ENCODE assay signal across 18 cellular contexts in the genomic region with DNA sequence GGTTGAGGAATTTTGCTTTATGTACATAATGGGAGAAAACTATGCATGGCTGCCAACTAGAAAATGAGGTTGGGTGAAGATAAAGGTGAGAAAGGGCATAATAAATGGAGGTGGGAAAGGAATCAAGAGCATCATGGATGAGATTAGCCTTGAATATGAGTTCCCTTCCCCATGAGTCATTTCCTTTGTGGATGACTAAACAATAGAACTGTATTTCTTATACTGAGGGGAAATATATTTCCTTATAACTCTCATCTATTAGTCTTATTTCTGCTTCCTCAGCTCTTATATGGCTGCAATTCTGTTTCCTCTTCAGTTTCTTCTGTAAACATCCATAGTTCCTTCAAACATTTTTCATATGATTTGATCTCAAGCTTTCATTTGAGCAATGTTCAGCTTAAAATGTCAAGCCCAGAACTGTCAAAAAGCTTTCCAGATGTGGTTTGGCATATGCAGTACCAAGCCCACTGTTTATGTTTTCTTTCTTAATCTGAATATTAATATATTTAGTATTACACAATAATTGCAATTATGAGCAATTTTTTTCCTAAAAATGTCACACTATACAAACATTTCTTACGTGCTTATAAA.
DNase-seq lines count a peak whose midpoint lies in the region; ATAC-seq and TF ChIP-seq lines count a peak whose summit lies in the region.
"Had no signal": no experiment of that assay in that cellular context is flagged by ENCODE, and none has a peak within 500 bp of the region (broad histone marks: within the 10 kb centered on the region; RNA-seq: fewer than 3 reads in every experiment).

No MANE protein-coding gene starts in this region.

- H2BK20ac ChIP-seq in IMR-90 (ENCODE audit: low read depth, low read length) = peak overlapping the region; percentile 42; the same call in 1 of the 2 replicates

- in situ Hi-C loops in IMR-90 (cut with MboI; ENCODE audit: low sequenced_read_pairs) (no loop called here), astrocyte of the cerebellum (cut with HindIII; ENCODE audit: low sequenced_read_pairs) (no loop called here)

- H2AK5ac ChIP-seq in IMR-90 (ENCODE audit: low read depth, low read length) = no peak overlapping the region

- H3K9ac ChIP-seq in IMR-90 (ENCODE audit: low read depth, low read length) = no peak overlapping the region

- H4K5ac ChIP-seq in IMR-90 (ENCODE audit: low read depth, low read length) = no peak overlapping the region

- DNase-seq in DMS53 (lab: John Stamatoyannopoulos, UW) = peak; percentile 63
- DNase-seq in IMR-90 = peak; percentile 54
- peak; percentile 6 for DNase-seq in astrocyte of the cerebellum (ENCODE audit: low read depth)
- peak; percentile 32 for DNase-seq in kidney glomerular epithelial cell (lab: John Stamatoyannopoulos, UW)
- DNase-seq in stimulated activated CD4-positive, alpha-beta T cell treated with anti-CD3 and anti-CD28 coated beads, Interleukin-4, amount 100 ng/mL, for 1 hour = no peak
- DNase-seq in upper lobe of left lung = no peak
- DNase-seq: activated CD4-positive, alpha-beta T cell treated with anti-CD3 and anti-CD28 coated beads, Interleukin-2, amount 50 U/mL, for 4 hours; aorta; CD4-positive, alpha-beta memory T cell; effector CD8-positive, alpha-beta T cell; H9; heart right ventricle; NCI-H446 treated with DMSO at 0.1 percent for 48 hours; RPMI8226; sigmoid colon; stimulated activated naive CD8-positive, alpha-beta T cell treated with anti-CD3 and anti-CD28 coated beads, Interleukin-15, amount 100 ng/mL, for 72 hours had no signal

- H3K27me3 ChIP-seq in IMR-90 (ENCODE audit: control insufficient read depth, insufficient read depth, low read length) (no peaks in the 10 kb centered on the region), upper lobe of left lung (no peaks in the 10 kb centered on the region)
- H3K27me3 ChIP-seq: sigmoid colon had no signal

- no peak for TF ChIP-seq POLR2A in IMR-90 (IDR thresholded peaks at IDR 0.05; ENCODE audit: low read depth, low read length)
- no peak for TF ChIP-seq POLR2A in upper lobe of left lung (IDR thresholded peaks at IDR 0.05)

- TF ChIP-seq EP300 in upper lobe of left lung (IDR thresholded peaks at IDR 0.05) = no peak

- no peak overlapping the region for H3K18ac ChIP-seq in IMR-90 (ENCODE audit: low read depth, low read length)

- no peak overlapping the region for H4K8ac ChIP-seq in IMR-90 (ENCODE audit: low read depth in 2 of 2, low read length in 2 of 2)

- no peak overlapping the region for H3K4ac ChIP-seq in IMR-90 (ENCODE audit: low read depth, low read length)

- peaks cover 2% of the 10 kb centered on the region; the same call in 1 of the 2 replicates for H3K4me1 ChIP-seq in IMR-90 (ENCODE audit: control insufficient read depth, insufficient read depth, low read length)
- H3K4me1 ChIP-seq in upper lobe of left lung = no peaks in the 10 kb centered on the region
- H3K4me1 ChIP-seq: sigmoid colon had no signal

- POLR2A ChIA-PET in IMR-90 (lab: Charles Lee; ENCODE audit: unreplicated experiment) = no interaction called here

- peak overlapping the region; percentile 65; the same call in 1 of the 2 replicates for H2BK120ac ChIP-seq in IMR-90 (ENCODE audit: low read depth, low read length)

- no peak overlapping the region for H3K4me3 ChIP-seq in IMR-90 (ENCODE audit: insufficient read depth, low read depth, low read length)
- H3K4me3 ChIP-seq in astrocyte of the cerebellum (ENCODE audit: low read depth, low read length) = no peak overlapping the region
- no peak overlapping the region for H3K4me3 ChIP-seq in upper lobe of left lung
- H3K4me3 ChIP-seq: heart right ventricle, sigmoid colon had no signal

- no peak overlapping the region for H2AFZ ChIP-seq in IMR-90 (replicated peaks; ENCODE audit: low read length, poor library complexity)

- no peak for TF ChIP-seq RAD21 in IMR-90 (IDR thresholded peaks at IDR 0.05; ENCODE audit: low read length)

- H3K9me1 ChIP-seq in IMR-90 (ENCODE audit: insufficient read depth, low read length) = peaks cover 6% of the 10 kb centered on the region; the same call in 1 of the 2 replicates

- no peak overlapping the region for H3K4me2 ChIP-seq in IMR-90 (ENCODE audit: low read depth, low read length)

- TF ChIP-seq CTCF in IMR-90 (conservative IDR thresholded peaks at IDR 0.05; ENCODE audit: low read depth, low read length) = no peak
- no peak for TF ChIP-seq CTCF in astrocyte of the cerebellum (IDR thresholded peaks at IDR 0.05; ENCODE audit: low read depth, low read length, missing control alignments)
- TF ChIP-seq CTCF in upper lobe of left lung (IDR thresholded peaks at IDR 0.05) = no peak

- no peaks in the 10 kb centered on the region for H3K79me1 ChIP-seq in IMR-90 (ENCODE audit: low read depth in 1 of 2, low read length in 2 of 2)

- 0 out of 2 replicates have a peak overlapping the region, but pooled peaks have one; percentile 5 for H3K27ac ChIP-seq in IMR-90 (ENCODE audit: insufficient read depth, low read length)
- H3K27ac ChIP-seq in upper lobe of left lung = no peak overlapping the region
- H3K27ac ChIP-seq: heart right ventricle, sigmoid colon had no signal

- no peak overlapping the region for H2BK5ac ChIP-seq in IMR-90 (ENCODE audit: low read depth, low read length, poor library complexity, severe bottlenecking)

- H3K36me3 ChIP-seq in IMR-90 (ENCODE audit: control insufficient read depth, insufficient read depth, low read length) (no peaks in the 10 kb centered on the region), upper lobe of left lung (no peaks in the 10 kb centered on the region)
- H3K36me3 ChIP-seq: heart right ventricle, sigmoid colon had no signal

- no peak overlapping the region for H3K23ac ChIP-seq in IMR-90 (ENCODE audit: low read depth, low read length)

- dilution Hi-C loops in IMR-90 (cut with HindIII; ENCODE audit: low sequenced_read_pairs, unreplicated experiment) = no loop called here

- no peak overlapping the region for H3K56ac ChIP-seq in IMR-90 (ENCODE audit: extremely low read depth, insufficient read depth, low read length)

- no TSS peak for BruUV-seq in IMR-90 (replicated peaks; lab: Mats Ljungman, UMichigan)

- H3K9me3 ChIP-seq in IMR-90 (ENCODE audit: control insufficient read depth, insufficient read depth, low read length) = no peaks in the 10 kb centered on the region
- H3K9me3 ChIP-seq in upper lobe of left lung = no peaks in the 10 kb centered on the region
- H3K9me3 ChIP-seq: heart right ventricle, sigmoid colon had no signal

- CTCF ChIA-PET in IMR-90 (lab: Yijun Ruan, JAX) = no interaction called here

- no peak overlapping the region for H2AK9ac ChIP-seq in IMR-90 (replicated peaks; ENCODE audit: low read depth, low read length, poor library complexity)

- no peak overlapping the region; the same call in 1 of the 2 replicates for H3K14ac ChIP-seq in IMR-90 (replicated peaks; ENCODE audit: low read depth, low read length)

- no CpG with 5 or more reads among the region's 1 CpG for WGBS in IMR-90 (ENCODE audit: extremely low coverage in 2 of 2, insufficient read length in 1 of 2), 2 experiments
- 30 to 81% methylated on average over 1 of the region's 1 CpG for WGBS in upper lobe of left lung, 2 donors

- intact Hi-C loops in IMR-90 (cut with micrococcal nuclease) = no loop called here

- H2BK15ac ChIP-seq in IMR-90 (ENCODE audit: low read depth, low read length) = 0 out of 3 replicates have a peak overlapping the region, but pooled peaks have one; percentile 3

- ATAC-seq in IMR-90 (ENCODE audit: low read depth) = peak; percentile 32; the same call in 1 of the 2 replicates
- no peak for ATAC-seq in HG02610 (IDR thresholded peaks at IDR 0.05; ENCODE audit: unreplicated experiment)
- ATAC-seq in GM18870 (IDR thresholded peaks at IDR 0.05; ENCODE audit: unreplicated experiment) = no peak
- ATAC-seq in upper lobe of left lung (ENCODE audit: low FRiP score in 2 of 2) = no peak
- ATAC-seq: heart right ventricle; stimulated activated naive CD8-positive, alpha-beta T cell treated with anti-CD3 and anti-CD28 coated beads, Interleukin-15, amount 100 ng/mL, for 72 hours had no signal

- no peaks in the 10 kb centered on the region for H4K20me1 ChIP-seq in IMR-90 (ENCODE audit: insufficient read depth, low read length)

- no peak overlapping the region for H4K91ac ChIP-seq in IMR-90 (ENCODE audit: insufficient read depth, low read depth, low read length)

TF ChIP-seq in IMR-90, 13 proteins besides CTCF, POLR2A, EP300 and RAD21:
- TF ChIP-seq CEBPB (IDR thresholded peaks at IDR 0.05; ENCODE audit: low read depth, low read length) (peak; percentile 30; the same call in 1 of the 2 replicates), FOS (IDR thresholded peaks at IDR 0.05; ENCODE audit: low read depth, low read length) (no peak)

Comparison
In these comparisons a context has a peak if more than half of its experiments do, and no peak if none do; other contexts are left out.
1. DNase-seq: peak in DMS53 (single experiment), IMR-90 (single experiment), astrocyte of the cerebellum (single experiment) and kidney glomerular epithelial cell (single experiment); none in stimulated activated CD4-positive, alpha-beta T cell treated with anti-CD3 and anti-CD28 coated beads, Interleukin-4, amount 100 ng/mL, for 1 hour (single experiment) and upper lobe of left lung (0 of 2).